8 cellular contexts compared by ENCODE assay signal in the genomic region with DNA sequence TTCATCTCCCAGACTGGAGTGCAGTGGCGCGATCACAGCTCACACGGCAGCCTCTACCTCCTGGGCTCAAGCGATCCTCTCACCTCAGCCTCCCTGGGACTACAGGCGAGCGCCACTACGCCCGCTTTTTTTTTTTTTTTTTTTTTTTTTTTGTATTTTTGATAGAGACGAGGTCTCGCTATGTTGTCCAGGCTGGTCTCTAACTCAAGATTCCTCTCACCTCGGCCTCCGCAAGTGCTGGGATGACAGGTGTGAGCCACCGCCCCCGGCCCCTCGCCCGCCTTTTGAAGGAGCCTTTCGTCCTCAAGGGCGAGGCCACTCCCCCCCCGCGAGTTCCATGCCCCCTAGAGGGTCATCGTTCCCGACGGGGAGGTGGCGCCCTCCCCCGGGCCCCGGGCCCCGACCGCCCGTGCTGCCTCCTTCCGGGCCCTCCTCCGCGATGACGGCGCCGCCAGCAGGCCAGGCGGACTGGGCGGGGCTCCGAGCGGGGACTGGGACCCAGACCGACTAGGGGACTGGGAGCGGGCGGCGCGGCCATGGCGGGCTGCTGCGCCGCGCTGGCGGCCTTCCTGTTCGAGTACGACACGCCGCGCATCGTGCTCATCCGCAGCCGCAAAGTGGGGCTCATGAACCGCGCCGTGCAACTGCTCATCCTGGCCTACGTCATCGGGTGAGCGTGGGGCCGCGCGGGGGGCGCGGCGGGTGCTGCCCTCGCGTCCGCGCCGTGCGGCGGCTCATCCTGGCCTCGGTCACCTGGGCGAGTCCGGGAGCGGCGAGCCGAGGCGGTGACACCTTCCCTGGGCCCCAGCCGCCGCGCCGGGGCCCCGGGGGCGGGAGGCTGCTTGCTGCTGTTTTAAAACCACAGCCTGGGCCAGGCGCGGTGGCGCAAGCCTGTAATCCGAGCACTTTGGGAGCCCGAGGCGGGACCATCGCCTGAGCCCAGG. TPM values are rescaled to one million over a fixed set of nuclear protein-coding genes. Genes with fewer than 3 reads are reported as not detected.
DNase-seq lines count a peak whose midpoint lies in the region; ATAC-seq and TF ChIP-seq lines count a peak whose summit lies in the region.

A gene with protein sequence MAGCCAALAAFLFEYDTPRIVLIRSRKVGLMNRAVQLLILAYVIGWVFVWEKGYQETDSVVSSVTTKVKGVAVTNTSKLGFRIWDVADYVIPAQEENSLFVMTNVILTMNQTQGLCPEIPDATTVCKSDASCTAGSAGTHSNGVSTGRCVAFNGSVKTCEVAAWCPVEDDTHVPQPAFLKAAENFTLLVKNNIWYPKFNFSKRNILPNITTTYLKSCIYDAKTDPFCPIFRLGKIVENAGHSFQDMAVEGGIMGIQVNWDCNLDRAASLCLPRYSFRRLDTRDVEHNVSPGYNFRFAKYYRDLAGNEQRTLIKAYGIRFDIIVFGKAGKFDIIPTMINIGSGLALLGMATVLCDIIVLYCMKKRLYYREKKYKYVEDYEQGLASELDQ (plus strand): TSS at position 501 of the 944 bp plus-strand sequence. CDS start 36 bp downstream, at position 537.

- peak; percentile 96 for TF ChIP-seq POLR2A in Peyer's patch (IDR thresholded peaks at IDR 0.05)

- H3K79me2 ChIP-seq in fibroblast of lung (ENCODE audit: control insufficient read depth, insufficient read depth, low read length), result peaks cover 1% of the 10 kb centered on the region

- H3K9me3 Mint-ChIP-seq in natural killer cell, result no peaks in the 10 kb centered on the region

- peak within 1 kb of the TSS; percentile 84 for H3K4me3 Mint-ChIP-seq in natural killer cell

- peak; percentile 84 for ATAC-seq in GM21529 (IDR thresholded peaks at IDR 0.05; ENCODE audit: unreplicated experiment)
- peak; percentile 71 to 87 (median 77) for ATAC-seq in natural killer cell
- peak; percentile 88 for ATAC-seq in stimulated activated naive CD8-positive, alpha-beta T cell treated with anti-CD3 and anti-CD28 coated beads, Interleukin-15, Interleukin-2, amounts not matched to agents 100 U/mL and 50 U/mL, for 24 hours

- peak within 1 kb of the TSS; percentile 71 for H2AFZ ChIP-seq in fibroblast of lung (ENCODE audit: low read length)

- TF ChIP-seq RAD21 in Ishikawa (IDR thresholded peaks at IDR 0.05; ENCODE audit: low read depth), result no peak

- DNase-seq in DMS79 (lab: John Stamatoyannopoulos, UW), result peak; percentile 74
- DNase-seq in Peyer's patch, result peak; percentile 81 to 95 (median 93)
- DNase-seq in activated T-helper 1 cell treated with Interleukin-2 at 50 U/mL for 16 hours (ENCODE audit: low read depth), result peak; percentile 78
- DNase-seq in fibroblast of lung (ENCODE audit: low read depth in 2 of 2), result peak; percentile 63 to 77
- DNase-seq in natural killer cell, result peak; percentile 83
- peak; percentile 90 for DNase-seq in stimulated activated naive CD8-positive, alpha-beta T cell treated with anti-CD3 and anti-CD28 coated beads, Interleukin-15, Interleukin-2, amounts not matched to agents 100 U/mL and 50 U/mL, for 24 hours

- no peaks in the 10 kb centered on the region for H4K20me1 ChIP-seq in fibroblast of lung (ENCODE audit: control insufficient read depth, extremely low read depth, insufficient read depth, low read length)

- H3K4me2 ChIP-seq in fibroblast of lung (ENCODE audit: extremely low read depth, insufficient read depth, low read length), result peak within 1 kb of the TSS; percentile 57

- no peaks in the 10 kb centered on the region for H3K36me3 Mint-ChIP-seq in natural killer cell

- H3K4me1 Mint-ChIP-seq in natural killer cell, result peaks cover 18 to 23% of the 10 kb centered on the region in 2 donors

- H3K27me3 ChIP-seq in Peyer's patch (no peaks in the 10 kb centered on the region), fibroblast of lung (ENCODE audit: control insufficient read depth, insufficient read depth, low read length) (no peaks in the 10 kb centered on the region)

- no peak for TF ChIP-seq EP300 in Ishikawa (IDR thresholded peaks at IDR 0.05; ENCODE audit: borderline replicate concordance)

- no peaks in the 10 kb centered on the region for H3K9me3 ChIP-seq in Peyer's patch
- H3K9me3 ChIP-seq in fibroblast of lung (ENCODE audit: control insufficient read depth, insufficient read depth, low read depth, low read length), result no peaks in the 10 kb centered on the region

- peak within 1 kb of the TSS; percentile 90 to 96 for H3K27ac Mint-ChIP-seq in natural killer cell

- no peaks in the 10 kb centered on the region for H3K36me3 ChIP-seq in Peyer's patch
- H3K36me3 ChIP-seq in fibroblast of lung (ENCODE audit: control insufficient read depth, insufficient read depth, low read length), result peaks cover 1% of the 10 kb centered on the region

- H3K27me3 Mint-ChIP-seq in natural killer cell (ENCODE audit: low read depth in 2 of 2), result no peaks in the 10 kb centered on the region

- peak within 1 kb of the TSS; percentile 75 to 96 (median 86) for H3K4me3 ChIP-seq in Peyer's patch
- H3K4me3 ChIP-seq in fibroblast of lung (replicated peaks in 1 of 4; ENCODE audit: control extremely low read depth in 1 of 4, insufficient read depth in 1 of 4, low read depth in 3 of 4, low read length in 4 of 4), result peak within 1 kb of the TSS; percentile 53 to 71 (median 62)

- intact Hi-C loops in natural killer cell (cut with micrococcal nuclease), result loop anchor here (2.0 to 5.0 kb wide), 2 partner anchors 31 to 87 kb away; a partner anchor contains a TSS

- peak within 1 kb of the TSS; percentile 91 for H3K9ac ChIP-seq in fibroblast of lung (ENCODE audit: insufficient read depth, low read length)

- TF ChIP-seq CTCF in Peyer's patch (IDR thresholded peaks at IDR 0.05) (peak in 3 of 6 experiments; percentile 32 to 44 (median 40)), fibroblast of lung (conservative IDR thresholded peaks at IDR 0.05 in 1 of 2, IDR thresholded peaks at IDR 0.05 in 1 of 2; ENCODE audit: low read depth in 1 of 2, low read length in 2 of 2) (no peak), natural killer cell (IDR thresholded peaks at IDR 0.05) (no peak)

- H3K4me1 ChIP-seq in Peyer's patch (peaks cover 0 to 39% (median 4%) of the 10 kb centered on the region in 4 donors), fibroblast of lung (ENCODE audit: control insufficient read depth, extremely low read depth, insufficient read depth, low read length) (peaks cover 5% of the 10 kb centered on the region)

- H3K27ac ChIP-seq in Peyer's patch (peak within 1 kb of the TSS; percentile 91 to 97 (median 92)), fibroblast of lung (ENCODE audit: insufficient read depth, low read length) (peak within 1 kb of the TSS; percentile 66)

TF ChIP-seq in Ishikawa, 13 proteins besides CTCF, POLR2A, EP300 and RAD21 (continues in another document):
- TF ChIP-seq, protein P1, sequence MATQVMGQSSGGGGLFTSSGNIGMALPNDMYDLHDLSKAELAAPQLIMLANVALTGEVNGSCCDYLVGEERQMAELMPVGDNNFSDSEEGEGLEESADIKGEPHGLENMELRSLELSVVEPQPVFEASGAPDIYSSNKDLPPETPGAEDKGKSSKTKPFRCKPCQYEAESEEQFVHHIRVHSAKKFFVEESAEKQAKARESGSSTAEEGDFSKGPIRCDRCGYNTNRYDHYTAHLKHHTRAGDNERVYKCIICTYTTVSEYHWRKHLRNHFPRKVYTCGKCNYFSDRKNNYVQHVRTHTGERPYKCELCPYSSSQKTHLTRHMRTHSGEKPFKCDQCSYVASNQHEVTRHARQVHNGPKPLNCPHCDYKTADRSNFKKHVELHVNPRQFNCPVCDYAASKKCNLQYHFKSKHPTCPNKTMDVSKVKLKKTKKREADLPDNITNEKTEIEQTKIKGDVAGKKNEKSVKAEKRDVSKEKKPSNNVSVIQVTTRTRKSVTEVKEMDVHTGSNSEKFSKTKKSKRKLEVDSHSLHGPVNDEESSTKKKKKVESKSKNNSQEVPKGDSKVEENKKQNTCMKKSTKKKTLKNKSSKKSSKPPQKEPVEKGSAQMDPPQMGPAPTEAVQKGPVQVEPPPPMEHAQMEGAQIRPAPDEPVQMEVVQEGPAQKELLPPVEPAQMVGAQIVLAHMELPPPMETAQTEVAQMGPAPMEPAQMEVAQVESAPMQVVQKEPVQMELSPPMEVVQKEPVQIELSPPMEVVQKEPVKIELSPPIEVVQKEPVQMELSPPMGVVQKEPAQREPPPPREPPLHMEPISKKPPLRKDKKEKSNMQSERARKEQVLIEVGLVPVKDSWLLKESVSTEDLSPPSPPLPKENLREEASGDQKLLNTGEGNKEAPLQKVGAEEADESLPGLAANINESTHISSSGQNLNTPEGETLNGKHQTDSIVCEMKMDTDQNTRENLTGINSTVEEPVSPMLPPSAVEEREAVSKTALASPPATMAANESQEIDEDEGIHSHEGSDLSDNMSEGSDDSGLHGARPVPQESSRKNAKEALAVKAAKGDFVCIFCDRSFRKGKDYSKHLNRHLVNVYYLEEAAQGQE (IDR thresholded peaks at IDR 0.05; ENCODE audit: low read depth), result no peak
- TF ChIP-seq CEBPB (IDR thresholded peaks at IDR 0.05), result peak; percentile 54; the same call in 1 of the 2 replicates
- TF ChIP-seq, protein P2, sequence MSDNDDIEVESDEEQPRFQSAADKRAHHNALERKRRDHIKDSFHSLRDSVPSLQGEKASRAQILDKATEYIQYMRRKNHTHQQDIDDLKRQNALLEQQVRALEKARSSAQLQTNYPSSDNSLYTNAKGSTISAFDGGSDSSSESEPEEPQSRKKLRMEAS (IDR thresholded peaks at IDR 0.05), result peak; percentile 72
- TF ChIP-seq FOXM1 (IDR thresholded peaks at IDR 0.05; ENCODE audit: borderline replicate concordance, low read depth), result no peak
- TF ChIP-seq NFIC (IDR thresholded peaks at IDR 0.05), result no peak; the same call in 1 of the 2 replicates
- peak; percentile 20; the same call in 1 of the 2 replicates for TF ChIP-seq TEAD4 (IDR thresholded peaks at IDR 0.05)
- TF ChIP-seq, protein P3, sequence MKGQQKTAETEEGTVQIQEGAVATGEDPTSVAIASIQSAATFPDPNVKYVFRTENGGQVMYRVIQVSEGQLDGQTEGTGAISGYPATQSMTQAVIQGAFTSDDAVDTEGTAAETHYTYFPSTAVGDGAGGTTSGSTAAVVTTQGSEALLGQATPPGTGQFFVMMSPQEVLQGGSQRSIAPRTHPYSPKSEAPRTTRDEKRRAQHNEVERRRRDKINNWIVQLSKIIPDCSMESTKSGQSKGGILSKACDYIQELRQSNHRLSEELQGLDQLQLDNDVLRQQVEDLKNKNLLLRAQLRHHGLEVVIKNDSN (IDR thresholded peaks at IDR 0.05), result peak; percentile 29; the same call in 1 of the 2 replicates
- TF ChIP-seq EGR1 (IDR thresholded peaks at IDR 0.05), result no peak
- TF ChIP-seq CREB1 (IDR thresholded peaks at IDR 0.05; ENCODE audit: low read depth), result no peak
- TF ChIP-seq YY1 (IDR thresholded peaks at IDR 0.05; ENCODE audit: low read depth), result peak; percentile 84
- TF ChIP-seq TCF12 (IDR thresholded peaks at IDR 0.05; ENCODE audit: low read depth), result no peak
- peak; percentile 64; the same call in 1 of the 2 replicates for TF ChIP-seq TAF1 (IDR thresholded peaks at IDR 0.05; ENCODE audit: low read depth)

RNA-seq across cellular contexts. Expression of the gene that starts here (rescaled TPM):
- total RNA-seq in Peyer's patch (100 to 1,000 TPM in 3 of 4 donors, 10 to 100 TPM in 1; 42.9 to 248 (median 154) TPM), fibroblast of lung (27.7 and 59.8 TPM in 2 replicates), natural killer cell (10 to 100 TPM; 34.8 to 39.3 (median 38.2) TPM)
- 27.2 and 39.0 TPM in 2 replicates for polyA plus RNA-seq in fibroblast of lung
- 26.1 and 35.8 TPM in 2 replicates for polyA plus RNA-seq in fibroblast of lung (2012)
- 39.0 and 43.9 TPM in 2 replicates for polyA minus RNA-seq in fibroblast of lung (ENCODE audit: low replicate concordance)

Comparison
In these comparisons a context has a peak if more than half of its experiments do, and no peak if none do; other contexts are left out.
1. Peak in every context shown above with its lines: DNase-seq, ATAC-seq, H3K4me3 ChIP-seq and H3K27ac ChIP-seq.